1 cellular context compared by ENCODE assay signal in genomic region chr6:33392979-33393378, GRCh38.
TF ChIP-seq lines count a peak whose summit lies in the region.

No MANE protein-coding gene starts in this region.

TF ChIP-seq in HepG2, 621 proteins besides CTCF, POLR2A, EP300 and RAD21:
- TF ChIP-seq, protein P1, sequence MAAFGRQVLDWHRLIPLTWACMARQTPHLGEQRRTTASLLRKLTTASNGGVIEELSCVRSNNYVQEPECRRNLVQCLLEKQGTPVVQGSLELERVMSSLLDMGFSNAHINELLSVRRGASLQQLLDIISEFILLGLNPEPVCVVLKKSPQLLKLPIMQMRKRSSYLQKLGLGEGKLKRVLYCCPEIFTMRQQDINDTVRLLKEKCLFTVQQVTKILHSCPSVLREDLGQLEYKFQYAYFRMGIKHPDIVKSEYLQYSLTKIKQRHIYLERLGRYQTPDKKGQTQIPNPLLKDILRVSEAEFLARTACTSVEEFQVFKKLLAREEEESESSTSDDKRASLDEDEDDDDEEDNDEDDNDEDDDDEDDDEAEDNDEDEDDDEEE (CRISPR knock-in tag; IDR thresholded peaks at IDR 0.05): 0 out of 2 replicates have a peak, but pooled peaks have one; percentile 44
- TF ChIP-seq KLF15 (CRISPR knock-in tag; IDR thresholded peaks at IDR 0.05; ENCODE audit: borderline replicate concordance) (no peak), EZH2 (conservative IDR thresholded peaks at IDR 0.05; ENCODE audit: low read depth, low read length) (no peak)
